In the genomic region with DNA sequence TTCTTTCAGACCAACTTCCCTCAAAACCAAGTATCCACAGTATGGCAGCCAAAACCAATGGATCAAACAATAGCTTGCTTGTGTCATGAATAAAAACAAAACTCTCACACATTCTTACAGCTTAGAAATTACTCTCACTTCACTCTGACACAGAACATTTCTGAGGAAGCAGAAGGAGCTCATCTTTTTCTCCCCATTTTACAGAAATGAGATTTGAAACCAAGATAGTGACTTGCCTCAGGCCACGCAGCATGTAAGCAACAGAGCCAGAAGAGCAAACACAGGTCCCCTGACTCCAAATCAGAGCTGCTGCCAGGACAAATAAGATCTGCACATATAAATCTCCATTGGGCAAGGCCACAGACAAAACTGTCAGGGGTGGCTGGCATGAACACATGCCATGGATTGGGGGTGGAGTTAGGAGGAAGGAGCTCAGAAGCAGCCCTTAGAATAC, we compare ENCODE assay signal across 8 cellular contexts.
A peak's percentile ranks its signal among the peaks of the same experiment; 100 is the strongest.
DNase-seq lines count a peak whose midpoint lies in the region; ATAC-seq and TF ChIP-seq lines count a peak whose summit lies in the region.

No MANE protein-coding gene starts in this region.

- TF ChIP-seq CTCF in GM10266 (IDR thresholded peaks at IDR 0.05; ENCODE audit: control insufficient read depth, insufficient read depth, low read depth, missing control alignments), result no peak

- peak; percentile 47 for DNase-seq in GM10266 (ENCODE audit: extremely low spot score)
- DNase-seq in astrocyte of the hippocampus (ENCODE audit: low read depth, low spot score), result peak; percentile 42
- no peak for DNase-seq in Kasumi-1 (lab: John Stamatoyannopoulos, UW)
- no peak for DNase-seq in NCI-H345 treated with DMSO at 0.1 percent for 48 hours (lab: John Stamatoyannopoulos, UW; ENCODE audit: unreplicated experiment)
- no peak for DNase-seq in UCSD-AML1 (lab: John Stamatoyannopoulos, UW; ENCODE audit: unreplicated experiment)

- ATAC-seq in GM19397 (IDR thresholded peaks at IDR 0.05; ENCODE audit: unreplicated experiment), result peak; percentile 50
- peak; percentile 61 for ATAC-seq in HG03469 (IDR thresholded peaks at IDR 0.05; ENCODE audit: unreplicated experiment)
- ATAC-seq in HG03097 (IDR thresholded peaks at IDR 0.05; ENCODE audit: low FRiP score, unreplicated experiment), result no peak

Comparison
In these comparisons a context has a peak if more than half of its experiments do, and no peak if none do; other contexts are left out.
1. DNase-seq: peak in GM10266 (single experiment) and astrocyte of the hippocampus (single experiment); none in Kasumi-1 (0 of 2), NCI-H345 treated with DMSO at 0.1 percent for 48 hours (single experiment) and UCSD-AML1 (single experiment).